Comparison of ENCODE assay signal across 12 cellular contexts in genomic region chr2:40178971-40179370, GRCh38.
DNase-seq lines count a peak whose midpoint lies in the region; ATAC-seq and TF ChIP-seq lines count a peak whose summit lies in the region.
"Had no signal": no experiment of that assay in that cellular context is flagged by ENCODE, and none has a peak within 500 bp of the region (broad histone marks: within the 10 kb centered on the region; RNA-seq: fewer than 3 reads in every experiment).

No MANE protein-coding gene starts in this region.

- H3K4me1 Mint-ChIP-seq in osteocyte (ENCODE audit: unreplicated experiment): peaks cover 12% of the 10 kb centered on the region
- H3K4me1 Mint-ChIP-seq: neural progenitor cell had no signal

- H3K36me3 ChIP-seq in aorta (ENCODE audit: control insufficient read depth in 1 of 2, insufficient read depth in 2 of 2, low read length in 1 of 2): no peaks in the 10 kb centered on the region
- H3K36me3 ChIP-seq: neural progenitor cell had no signal

- TF ChIP-seq POLR2A in lower leg skin (IDR thresholded peaks at IDR 0.05): no peak

- no peak overlapping the region for H3K4me3 ChIP-seq in aorta (ENCODE audit: low read length in 2 of 2)
- H3K4me3 ChIP-seq in lower leg skin (ENCODE audit: low read depth, poor library complexity, severe bottlenecking): no peak overlapping the region
- H3K4me3 ChIP-seq: dorsolateral prefrontal cortex, neural progenitor cell had no signal

- no peak for TF ChIP-seq CTCF in osteocyte (IDR thresholded peaks at IDR 0.05)
- TF ChIP-seq CTCF in lower leg skin (IDR thresholded peaks at IDR 0.05): no peak

- H3K9me3 Mint-ChIP-seq in osteocyte (ENCODE audit: unreplicated experiment): no peaks in the 10 kb centered on the region
- H3K9me3 Mint-ChIP-seq: neural progenitor cell had no signal

- WGBS in aorta, 2 donors: 47% methylated on average over 3 of the region's 3 CpGs
- 84 to 85% methylated on average over 3 of the region's 3 CpGs for WGBS in lower leg skin, 2 donors

- ATAC-seq in GM18502 (IDR thresholded peaks at IDR 0.05; ENCODE audit: poor library complexity, unreplicated experiment): peak; percentile 91
- ATAC-seq in GM19467 (IDR thresholded peaks at IDR 0.05; ENCODE audit: unreplicated experiment): peak; percentile 86
- ATAC-seq in HG03039 (IDR thresholded peaks at IDR 0.05; ENCODE audit: unreplicated experiment): peak; percentile 59
- ATAC-seq in aorta (ENCODE audit: low FRiP score): no peak

- peak; percentile 57 for DNase-seq in RPMI8226
- no peak for DNase-seq in osteocyte (ENCODE audit: extremely low spot score, unreplicated experiment)
- no peak for DNase-seq in aorta
- no peak for DNase-seq in lower leg skin (ENCODE audit: low spot score in 2 of 2)
- no peak for DNase-seq in activated effector memory CD4-positive, alpha-beta T cell treated with Interleukin-2 at 50 U/mL for 16 hours
- DNase-seq: dorsolateral prefrontal cortex; NCI-H446; stimulated activated CD4-positive, alpha-beta T cell treated with anti-CD3 and anti-CD28 coated beads, Interleukin-4, amount 100 ng/mL, for 24 hours had no signal

- no peak overlapping the region for H3K4me3 Mint-ChIP-seq in osteocyte (ENCODE audit: unreplicated experiment)
- H3K4me3 Mint-ChIP-seq: neural progenitor cell had no signal

- H3K27ac Mint-ChIP-seq in osteocyte (ENCODE audit: unreplicated experiment): no peak overlapping the region
- H3K27ac Mint-ChIP-seq: neural progenitor cell had no signal

- intact Hi-C loops in aorta (cut with DNase I) (no loop called here), lower leg skin (cut with DNase I; ENCODE audit: low total_unique reads) (no loop called here)

- no peaks in the 10 kb centered on the region for H3K27me3 Mint-ChIP-seq in osteocyte (ENCODE audit: unreplicated experiment)

- H3K36me3 Mint-ChIP-seq in osteocyte (ENCODE audit: unreplicated experiment): no peaks in the 10 kb centered on the region
- H3K36me3 Mint-ChIP-seq: neural progenitor cell had no signal

- no peaks in the 10 kb centered on the region for H3K27me3 ChIP-seq in aorta (ENCODE audit: control insufficient read depth in 1 of 2, insufficient read depth in 2 of 2, low read length in 1 of 2)
- H3K27me3 ChIP-seq: dorsolateral prefrontal cortex, neural progenitor cell had no signal

- no peak overlapping the region for H3K27ac ChIP-seq in aorta (ENCODE audit: low read depth in 1 of 2, low read length in 2 of 2)
- H3K27ac ChIP-seq: dorsolateral prefrontal cortex, neural progenitor cell had no signal

- peaks cover 0 to 4% of the 10 kb centered on the region in 2 donors for H3K4me1 ChIP-seq in aorta (ENCODE audit: control insufficient read depth in 1 of 2, insufficient read depth in 2 of 2, low read length in 2 of 2)
- H3K4me1 ChIP-seq: neural progenitor cell had no signal

- no peaks in the 10 kb centered on the region for H3K9me3 ChIP-seq in aorta (ENCODE audit: control insufficient read depth, low read length)
